In the genomic region with DNA sequence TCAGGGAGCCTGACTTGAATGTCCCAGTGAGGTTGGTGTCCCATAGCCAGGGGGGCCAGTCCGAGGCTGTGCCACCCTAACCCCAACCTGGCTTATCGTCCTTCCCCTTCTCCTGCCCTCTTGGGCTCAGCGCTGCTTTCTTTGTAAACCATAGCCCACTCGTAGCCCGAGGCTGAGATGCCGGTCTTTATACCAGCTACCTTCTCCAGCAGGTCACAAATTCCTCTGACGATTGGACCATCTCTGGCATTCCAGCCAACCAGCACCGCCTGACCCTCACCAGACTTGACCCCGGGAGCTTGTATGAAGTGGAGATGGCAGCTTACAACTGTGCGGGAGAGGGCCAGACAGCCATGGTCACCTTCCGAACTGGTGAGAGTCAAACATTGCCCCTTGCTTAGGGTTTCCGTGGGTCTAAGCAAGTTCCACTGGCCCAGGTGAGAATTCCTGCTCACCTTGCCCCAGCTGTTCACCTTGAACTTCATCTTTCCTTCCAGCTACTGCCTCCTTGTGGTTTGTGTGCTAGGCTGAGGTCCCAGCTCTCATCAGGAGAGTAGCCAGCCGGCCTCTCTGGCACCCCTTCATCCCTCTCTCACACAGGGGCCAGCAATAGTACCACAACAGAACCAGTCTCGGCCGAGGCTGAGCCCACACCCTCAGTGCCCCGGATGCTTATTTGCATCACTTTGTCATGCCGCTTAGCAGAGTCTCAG, we compare ENCODE assay signal across 1 cellular context.
TF ChIP-seq lines count a peak whose summit lies in the region.

No MANE protein-coding gene starts in this region.

TF ChIP-seq in SK-N-SH, 30 proteins besides CTCF, POLR2A, EP300 and RAD21 (continued from another document):
- no peak for TF ChIP-seq REST (IDR thresholded peaks at IDR 0.05; ENCODE audit: low read depth, low read length)
- no peak for TF ChIP-seq GATA2 (CRISPR knock-in tag; IDR thresholded peaks at IDR 0.05)
- no peak for TF ChIP-seq POLR2AphosphoS5 (IDR thresholded peaks at IDR 0.05; ENCODE audit: low read depth, low read length)
- TF ChIP-seq FOXJ3 (CRISPR knock-in tag; IDR thresholded peaks at IDR 0.05) = no peak
- no peak for TF ChIP-seq SMC3 (IDR thresholded peaks at IDR 0.05; ENCODE audit: low read depth, low read length)
- TF ChIP-seq, protein P1, sequence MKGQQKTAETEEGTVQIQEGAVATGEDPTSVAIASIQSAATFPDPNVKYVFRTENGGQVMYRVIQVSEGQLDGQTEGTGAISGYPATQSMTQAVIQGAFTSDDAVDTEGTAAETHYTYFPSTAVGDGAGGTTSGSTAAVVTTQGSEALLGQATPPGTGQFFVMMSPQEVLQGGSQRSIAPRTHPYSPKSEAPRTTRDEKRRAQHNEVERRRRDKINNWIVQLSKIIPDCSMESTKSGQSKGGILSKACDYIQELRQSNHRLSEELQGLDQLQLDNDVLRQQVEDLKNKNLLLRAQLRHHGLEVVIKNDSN (IDR thresholded peaks at IDR 0.05; ENCODE audit: borderline replicate concordance, low read depth) = no peak
- TF ChIP-seq ELF1 (IDR thresholded peaks at IDR 0.05) = no peak
- TF ChIP-seq FOSL2 (IDR thresholded peaks at IDR 0.05; ENCODE audit: borderline replicate concordance, low read depth) = no peak
- TF ChIP-seq NRF1 (IDR thresholded peaks at IDR 0.05; ENCODE audit: low read depth, low read length) = no peak
- TF ChIP-seq FOXM1 (IDR thresholded peaks at IDR 0.05; ENCODE audit: low read depth) = no peak
- TF ChIP-seq YY1 (IDR thresholded peaks at IDR 0.05; ENCODE audit: low read depth) = no peak
- TF ChIP-seq, protein P2, sequence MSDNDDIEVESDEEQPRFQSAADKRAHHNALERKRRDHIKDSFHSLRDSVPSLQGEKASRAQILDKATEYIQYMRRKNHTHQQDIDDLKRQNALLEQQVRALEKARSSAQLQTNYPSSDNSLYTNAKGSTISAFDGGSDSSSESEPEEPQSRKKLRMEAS (IDR thresholded peaks at IDR 0.05; ENCODE audit: low read depth) = no peak
TF ChIP-seq in SK-N-SH: peak in this region for 0.
